Comparison of ENCODE assay signal across 14 cellular contexts in the genomic region with DNA sequence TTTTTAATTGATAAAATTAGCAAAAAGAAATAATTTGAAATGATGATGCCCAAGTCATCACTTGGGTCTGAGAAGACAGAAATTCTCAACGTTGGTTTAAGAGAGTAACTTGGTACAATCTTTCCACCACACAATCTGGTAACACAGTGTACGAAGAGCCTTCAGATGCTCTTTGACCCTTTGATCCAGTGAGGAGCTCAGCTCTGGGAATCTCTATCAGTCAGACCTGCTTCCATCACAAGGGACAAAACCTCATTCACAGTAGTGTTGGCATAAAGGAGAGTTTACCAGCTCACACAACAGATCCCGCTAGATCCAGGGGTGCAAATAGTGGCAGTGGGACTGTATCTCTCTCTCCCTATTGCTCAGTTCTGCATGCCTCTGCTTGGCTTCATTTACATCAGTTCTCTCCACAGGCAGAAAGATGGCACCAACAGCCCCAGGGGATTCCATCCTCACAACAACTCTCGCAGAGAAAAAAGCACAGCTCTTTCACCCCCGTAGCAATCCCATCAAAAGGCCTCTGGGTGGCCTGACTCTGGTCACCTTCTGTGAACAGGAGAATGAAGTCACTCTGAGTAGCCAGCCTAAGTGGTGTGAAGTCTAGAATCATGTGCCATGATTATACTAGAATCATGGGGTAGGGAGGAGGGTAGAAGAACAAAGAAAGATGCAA.
DNase-seq lines count a peak whose midpoint lies in the region; ATAC-seq, FAIRE-seq and TF ChIP-seq lines count a peak whose summit lies in the region.
"Had no signal": no experiment of that assay in that cellular context is flagged by ENCODE, and none has a peak within 500 bp of the region (broad histone marks: within the 10 kb centered on the region; RNA-seq: fewer than 3 reads in every experiment).

No MANE protein-coding gene starts in this region.

- no peak overlapping the region for H3K4me3 ChIP-seq in MM.1S (ENCODE audit: low read length)
- no peak overlapping the region for H3K4me3 ChIP-seq in brain microvascular endothelial cell (ENCODE audit: low read depth, low read length)
- H3K4me3 ChIP-seq in neural progenitor cell = no peak overlapping the region
- H3K4me3 ChIP-seq: esophagus squamous epithelium, thoracic aorta had no signal

- H3K36me3 ChIP-seq in MM.1S (replicated peaks; ENCODE audit: insufficient read depth, low read length) = no peaks in the 10 kb centered on the region
- no peaks in the 10 kb centered on the region for H3K36me3 ChIP-seq in brain microvascular endothelial cell (replicated peaks)
- no peaks in the 10 kb centered on the region for H3K36me3 ChIP-seq in neural progenitor cell
- H3K36me3 ChIP-seq: esophagus squamous epithelium, thoracic aorta had no signal

- no peaks in the 10 kb centered on the region for H3K27me3 ChIP-seq in MM.1S (replicated peaks; ENCODE audit: insufficient read depth, low read length)
- H3K27me3 ChIP-seq in brain microvascular endothelial cell (replicated peaks) = no peaks in the 10 kb centered on the region
- peaks cover 10% of the 10 kb centered on the region for H3K27me3 ChIP-seq in neural progenitor cell

- H2AFZ ChIP-seq in MM.1S (ENCODE audit: low read length) (no peak overlapping the region), neural progenitor cell (replicated peaks) (no peak overlapping the region)

- H3K4me1 ChIP-seq in MM.1S (ENCODE audit: low read length) = no peaks in the 10 kb centered on the region
- H3K4me1 ChIP-seq in neural progenitor cell = peaks cover 20% of the 10 kb centered on the region
- H3K4me1 ChIP-seq: esophagus squamous epithelium had no signal

- no peak for FAIRE-seq in frontal cortex (lab: Jason Lieb, UNC)
- FAIRE-seq: bronchial epithelial cell, TTC549 had no signal

- in situ Hi-C loops in brain microvascular endothelial cell (cut with HindIII; ENCODE audit: low pct_ligation_motif_present, low sequenced_read_pairs) = no loop called here

- no peaks in the 10 kb centered on the region for H3K9me3 Mint-ChIP-seq in neural progenitor cell

- H3K79me2 ChIP-seq in MM.1S (ENCODE audit: low read length) (no peaks in the 10 kb centered on the region), neural progenitor cell (ENCODE audit: low read depth) (no peaks in the 10 kb centered on the region)

- H3K4me1 Mint-ChIP-seq in neural progenitor cell = peaks cover 16% of the 10 kb centered on the region

- no peaks in the 10 kb centered on the region for H4K20me1 ChIP-seq in MM.1S (ENCODE audit: insufficient read depth, low read length)
- no peaks in the 10 kb centered on the region for H4K20me1 ChIP-seq in neural progenitor cell (ENCODE audit: low read depth)

- H3K9me2 ChIP-seq in MM.1S (replicated peaks; ENCODE audit: insufficient read depth, low read length) = no peaks in the 10 kb centered on the region

- H3K9ac ChIP-seq in MM.1S (ENCODE audit: low read length) (no peak overlapping the region), neural progenitor cell (no peak overlapping the region)
- H3K9ac ChIP-seq: KMS-11 had no signal

- intact Hi-C loops in sciatic nerve (cut with DNase I) = no loop called here

- no peaks in the 10 kb centered on the region for H3K9me3 ChIP-seq in MM.1S (replicated peaks; ENCODE audit: insufficient read depth, low read length)
- H3K9me3 ChIP-seq in neural progenitor cell (ENCODE audit: low read depth) = no peaks in the 10 kb centered on the region
- H3K9me3 ChIP-seq: esophagus squamous epithelium, thoracic aorta had no signal

- H3K27ac ChIP-seq in MM.1S (ENCODE audit: low read length) = no peak overlapping the region
- no peak overlapping the region for H3K27ac ChIP-seq in brain microvascular endothelial cell
- no peak overlapping the region for H3K27ac ChIP-seq in neural progenitor cell
- H3K27ac ChIP-seq: esophagus squamous epithelium, KMS-11, thoracic aorta had no signal

- H3K4me2 ChIP-seq in MM.1S (ENCODE audit: low read depth, low read length) (no peak overlapping the region), neural progenitor cell (peak overlapping the region; percentile 12)
- H3K4me2 ChIP-seq: KMS-11 had no signal

- peak overlapping the region; percentile 7 for H3K27ac Mint-ChIP-seq in neural progenitor cell

- no peaks in the 10 kb centered on the region for H3K36me3 Mint-ChIP-seq in neural progenitor cell

- H3K4me3 Mint-ChIP-seq in neural progenitor cell = no peak overlapping the region

- H3F3A ChIP-seq in MM.1S (ENCODE audit: insufficient read depth, low read length) (no peaks in the 10 kb centered on the region), neural progenitor cell (ENCODE audit: low read depth) (peaks cover 17% of the 10 kb centered on the region)

- peak; percentile 8; the same call in 1 of the 2 replicates for TF ChIP-seq CTCF in MM.1S (IDR thresholded peaks at IDR 0.05; ENCODE audit: low read length)
- TF ChIP-seq CTCF in brain microvascular endothelial cell (IDR thresholded peaks at IDR 0.05; ENCODE audit: low read depth, low read length, missing control alignments) = peak; percentile 41
- peak; percentile 40 for TF ChIP-seq CTCF in neural progenitor cell (IDR thresholded peaks at IDR 0.05)

- DNase-seq in MM.1S (no peak), brain microvascular endothelial cell (peak; percentile 1), neural progenitor cell (ENCODE audit: low spot score) (peak; percentile 54), frontal cortex (ENCODE audit: low spot score in 2 of 2) (no peak), sciatic nerve (ENCODE audit: low spot score) (no peak)
- no peak for DNase-seq in activated CD4-positive, CD25-positive, alpha-beta regulatory T cell treated with anti-CD3 and anti-CD28 coated beads, Interleukin-2, amount 50 U/mL, for 72 hours
- DNase-seq: DMS79, esophagus squamous epithelium, NCI-H774 had no signal

- ATAC-seq in GM18861 (IDR thresholded peaks at IDR 0.05; ENCODE audit: unreplicated experiment) = peak; percentile 62
- no peak for ATAC-seq in sciatic nerve

- H3K27me3 Mint-ChIP-seq in neural progenitor cell (ENCODE audit: insufficient read depth, low read depth) = no peaks in the 10 kb centered on the region

Comparison
In these comparisons a context has a peak if more than half of its experiments do, and no peak if none do; other contexts are left out.
1. DNase-seq: peak in brain microvascular endothelial cell (single experiment) and neural progenitor cell (single experiment); none in MM.1S (single experiment), frontal cortex (0 of 2), sciatic nerve (single experiment) and activated CD4-positive, CD25-positive, alpha-beta regulatory T cell treated with anti-CD3 and anti-CD28 coated beads, Interleukin-2, amount 50 U/mL, for 72 hours (single experiment).
2. Peak in every context shown above with its lines, with median percentiles within 50 percentile points of each other: CTCF ChIP-seq.